ENCODE assay signal across 22 cellular contexts in the genomic region with DNA sequence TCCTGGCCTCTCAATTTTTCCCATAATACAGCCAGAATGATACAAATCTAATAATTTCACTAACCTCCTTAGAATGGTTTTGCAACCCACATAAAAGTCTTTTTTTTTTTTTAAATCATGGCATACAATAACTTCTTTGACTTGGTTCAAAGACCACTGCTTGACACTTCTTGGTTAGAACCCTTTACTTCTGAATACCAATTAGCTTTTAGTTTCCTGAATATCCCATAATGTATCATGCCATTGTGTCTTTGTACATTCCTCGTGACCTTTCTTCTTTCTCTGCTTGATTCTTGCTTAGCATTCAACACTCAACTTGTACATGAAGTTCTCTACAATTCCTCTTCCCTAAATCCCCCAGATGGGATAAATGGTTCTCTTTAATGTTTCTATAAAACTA.
"Had no signal": no experiment of that assay in that cellular context is flagged by ENCODE, and none has a peak within 500 bp of the region (broad histone marks: within the 10 kb centered on the region; RNA-seq: fewer than 3 reads in every experiment).

No MANE protein-coding gene starts in this region.

- DNase-seq: esophagus squamous epithelium; foreskin fibroblast; kidney; left cardiac atrium; left ventricle myocardium inferior; lower lobe of right lung; nephron progenitor cell; psoas muscle; retina; right lobe of liver; stimulated activated CD4-positive, alpha-beta T cell treated with anti-CD3 and anti-CD28 coated beads, Interleukin-4, amount 100 ng/mL, for 1 hour; stimulated activated CD8-positive, alpha-beta memory T cell treated with anti-CD3 and anti-CD28 coated beads, Interleukin-4, amount 100 ng/mL, for 48 hours; stimulated activated naive B cell treated with anti-CD40 and anti-IgM and Interleukin-4, amounts not matched to agents 10 μg/mL and 1 μg/mL and 100 μg/mL, for 72 hours; stimulated activated naive CD8-positive, alpha-beta T cell treated with anti-CD3 and anti-CD28 coated beads, Interleukin-15, amount 100 ng/mL, for 72 hours; testis; upper lobe of right lung had no signal

- H3K4me3 Mint-ChIP-seq: dendritic cell treated with granulocyte-macrophage colony-stimulating factor and Interleukin-4, amounts not matched to agents 40 ng/mL and 50 ng/mL, for 4 days; memory B cell; mesothelial cell of epicardium; nephron progenitor cell; stimulated activated naive B cell treated with anti-CD40 and anti-IgM and Interleukin-4, amounts not matched to agents 10 μg/mL and 1 μg/mL and 100 μg/mL, for 72 hours; stimulated activated naive CD8-positive, alpha-beta T cell treated with anti-CD3 and anti-CD28 coated beads, Interleukin-15, amount 100 ng/mL, for 72 hours had no signal

- H3K27me3 Mint-ChIP-seq: dendritic cell treated with granulocyte-macrophage colony-stimulating factor and Interleukin-4, amounts not matched to agents 40 ng/mL and 50 ng/mL, for 4 days; memory B cell; stimulated activated naive B cell treated with anti-CD40 and anti-IgM and Interleukin-4, amounts not matched to agents 10 μg/mL and 1 μg/mL and 100 μg/mL, for 72 hours; stimulated activated naive CD8-positive, alpha-beta T cell treated with anti-CD3 and anti-CD28 coated beads, Interleukin-15, amount 100 ng/mL, for 72 hours had no signal

- H3K4me1 Mint-ChIP-seq: mesothelial cell of epicardium, nephron progenitor cell had no signal

- H3K27ac ChIP-seq: esophagus squamous epithelium, hepatocyte, left ventricle myocardium inferior, lower lobe of right lung, neutrophil, psoas muscle, right lobe of liver, testis, upper lobe of right lung had no signal

- H3K27me3 ChIP-seq: esophagus squamous epithelium, hepatocyte, neutrophil, right lobe of liver, testis, tibial nerve, upper lobe of right lung had no signal

- H3K9me3 ChIP-seq: esophagus squamous epithelium, neutrophil, right lobe of liver, testis, upper lobe of right lung had no signal

- H3K4me3 ChIP-seq: esophagus squamous epithelium, hepatocyte, left ventricle myocardium inferior, lower lobe of right lung, psoas muscle, right lobe of liver, testis, tibial nerve, upper lobe of right lung had no signal

- ATAC-seq: left cardiac atrium; lower lobe of right lung; psoas muscle; right lobe of liver; stimulated activated naive B cell treated with anti-CD40 and anti-IgM and Interleukin-4, amounts not matched to agents 10 μg/mL and 1 μg/mL and 100 μg/mL, for 72 hours; stimulated activated naive CD8-positive, alpha-beta T cell treated with anti-CD3 and anti-CD28 coated beads, Interleukin-15, amount 100 ng/mL, for 72 hours; upper lobe of right lung had no signal

- H3K4me1 ChIP-seq: lower lobe of right lung, psoas muscle, right lobe of liver, testis, upper lobe of right lung had no signal

- H3K27ac Mint-ChIP-seq: dendritic cell treated with granulocyte-macrophage colony-stimulating factor and Interleukin-4, amounts not matched to agents 40 ng/mL and 50 ng/mL, for 4 days; memory B cell; mesothelial cell of epicardium; nephron progenitor cell; stimulated activated naive B cell treated with anti-CD40 and anti-IgM and Interleukin-4, amounts not matched to agents 10 μg/mL and 1 μg/mL and 100 μg/mL, for 72 hours had no signal
